Comparison of ENCODE assay signal across 8 cellular contexts in the genomic region with DNA sequence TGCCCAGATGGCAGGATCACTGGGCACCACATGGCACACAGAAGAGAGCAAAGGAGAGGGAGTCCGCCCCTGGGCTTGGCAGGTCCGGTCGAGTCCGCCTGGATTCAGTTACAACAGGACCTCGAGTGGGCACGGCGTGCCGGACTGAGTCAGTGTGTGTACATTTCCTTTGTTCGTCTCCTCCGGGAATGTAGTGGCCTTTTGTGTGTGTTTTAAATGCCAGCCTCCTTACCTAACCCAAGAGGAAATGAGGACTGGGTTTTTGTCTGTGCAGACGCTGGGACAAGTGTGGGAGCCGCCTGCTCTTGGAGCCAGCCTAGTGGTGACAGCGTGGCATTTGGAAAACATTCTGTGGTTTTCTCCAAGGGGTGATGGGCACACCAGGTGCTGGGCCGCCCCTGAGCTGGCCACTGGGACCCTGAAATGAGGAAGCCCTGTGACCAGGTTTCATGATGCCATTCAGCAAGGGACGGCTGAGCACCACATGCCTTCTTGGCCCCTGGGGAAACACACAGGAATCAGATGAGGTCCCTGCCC. TPM values are rescaled to one million over a fixed set of nuclear protein-coding genes. Genes with fewer than 3 reads are reported as not detected.
DNase-seq lines count a peak whose midpoint lies in the region; TF ChIP-seq lines count a peak whose summit lies in the region.

No MANE protein-coding gene starts in this region.

- H3K27ac ChIP-seq in SJSA1: peak overlapping the region; percentile 89
- H3K27ac ChIP-seq in spleen: peak overlapping the region; percentile 28 to 90 (median 80)
- H3K27ac ChIP-seq in mesendoderm (ENCODE audit: low read depth, low read length): no peak overlapping the region

- H4K8ac ChIP-seq in mesendoderm (ENCODE audit: low read depth, low read length): no peak overlapping the region

- H3K79me1 ChIP-seq in mesendoderm (ENCODE audit: low read length): peaks cover 29% of the 10 kb centered on the region

- no peak overlapping the region for H3K9ac ChIP-seq in mesendoderm (ENCODE audit: low read length)

- no peak overlapping the region for H2BK120ac ChIP-seq in mesendoderm (ENCODE audit: low read depth, low read length)

- H3K4me3 ChIP-seq in SJSA1 (no peak overlapping the region), fibroblast of villous mesenchyme (ENCODE audit: low read depth, low read length) (no peak overlapping the region), spleen (peak overlapping the region in 1 of 8 donors; percentile 30), mesendoderm (ENCODE audit: low read length) (no peak overlapping the region)

- H3K4me1 ChIP-seq in SJSA1 (replicated peaks) (peaks cover 48% of the 10 kb centered on the region), spleen (peaks cover 58 to 100% (median 99%) of the 10 kb centered on the region in 6 donors), mesendoderm (ENCODE audit: control insufficient read depth, low read depth, low read length) (peaks cover under 1% of the 10 kb centered on the region)

- H2AK5ac ChIP-seq in mesendoderm (ENCODE audit: low read length): no peak overlapping the region

- TF ChIP-seq POLR2A in spleen (IDR thresholded peaks at IDR 0.05): no peak

- H3K23ac ChIP-seq in mesendoderm (ENCODE audit: low read length): no peak overlapping the region

- H3K79me2 ChIP-seq in mesendoderm (ENCODE audit: control insufficient read depth, insufficient read depth, low read length): peaks cover 10% of the 10 kb centered on the region

- intact Hi-C loops in spleen (cut with DNase I; ENCODE audit: low total_unique reads): no loop called here

- no peak overlapping the region for H3K4ac ChIP-seq in mesendoderm (ENCODE audit: low read depth, low read length)

- H3K27me3 ChIP-seq in SJSA1 (replicated peaks) (no peaks in the 10 kb centered on the region), spleen (replicated peaks in 1 of 7) (no peaks in the 10 kb centered on the region), mesendoderm (ENCODE audit: insufficient read depth, low read length, poor library complexity) (no peaks in the 10 kb centered on the region)

- DNase-seq in NCI-H345 (lab: John Stamatoyannopoulos, UW) (peak; percentile 39), NCI-H345 treated with DMSO at 0.1 percent for 48 hours (lab: John Stamatoyannopoulos, UW; ENCODE audit: unreplicated experiment) (no peak), SJSA1 (ENCODE audit: low read depth in 1 of 2, low spot score in 2 of 2) (peak; percentile 82 to 87), fibroblast of villous mesenchyme (ENCODE audit: low read depth) (peak; percentile 51), spleen (peak; percentile 81), mesendoderm (no peak), GM13977 (ENCODE audit: low spot score) (no peak)
- no peak for DNase-seq in NK-92 treated with Interleukin-12 subunit alpha and Interleukin-12 subunit beta, amount 100 ng/mL, for 24 hours (lab: John Stamatoyannopoulos, UW)

- H3K36me3 ChIP-seq in SJSA1 (peaks cover 59% of the 10 kb centered on the region), spleen (peaks cover 0 to 29% (median 2%) of the 10 kb centered on the region in 6 donors), mesendoderm (ENCODE audit: control insufficient read depth, insufficient read depth, low read length) (no peaks in the 10 kb centered on the region)

- H2BK5ac ChIP-seq in mesendoderm (ENCODE audit: low read length): no peak overlapping the region

- in situ Hi-C loops in GM13977 (cut with MboI; ENCODE audit: low pct_unique_long_range_greater_than_20kb, low sequenced_read_pairs, unreplicated experiment): no loop called here

- no peak overlapping the region for H3K18ac ChIP-seq in mesendoderm (ENCODE audit: low read length)

- no peak overlapping the region for H3K4me2 ChIP-seq in mesendoderm (ENCODE audit: low read length)

- no peaks in the 10 kb centered on the region for H3K9me3 ChIP-seq in SJSA1 (replicated peaks)
- H3K9me3 ChIP-seq in spleen: no peaks in the 10 kb centered on the region

- H4K5ac ChIP-seq in mesendoderm (ENCODE audit: low read length): no peak overlapping the region

- H3K56ac ChIP-seq in mesendoderm (ENCODE audit: low read length): no peak overlapping the region

- no peak overlapping the region for H2BK15ac ChIP-seq in mesendoderm (replicated peaks; ENCODE audit: low read depth)

- TF ChIP-seq CTCF in fibroblast of villous mesenchyme (IDR thresholded peaks at IDR 0.05; ENCODE audit: insufficient read depth, low read depth, low read length): no peak
- peak in 1 of 11 experiments; percentile 3 for TF ChIP-seq CTCF in spleen (IDR thresholded peaks at IDR 0.05 in 8 of 11, conservative IDR thresholded peaks at IDR 0.05 in 3 of 11)
- no peak for TF ChIP-seq CTCF in GM13977 (IDR thresholded peaks at IDR 0.05; ENCODE audit: extremely low read depth, insufficient read depth, missing control alignments)

- 13 to 42% (median 26%) methylated on average over 15 of the region's 15 CpGs for WGBS in spleen, 5 donors
- WGBS in mesendoderm (ENCODE audit: extremely low coverage, insufficient coverage, low lambda C conversion rate): no CpG with 5 or more reads among the region's 15 CpGs

RNA-seq across cellular contexts. Expression of gene NEK6, which starts 9.6 kb away (rescaled TPM):
- 32.0 and 35.5 TPM in 2 replicates for total RNA-seq in SJSA1 (2014; rRNA removed; shearing (Covaris generic))
- total RNA-seq in fibroblast of villous mesenchyme (41.9 and 43.2 TPM in 2 replicates), spleen (10 to 100 TPM; 32.8 to 71.3 (median 55.0) TPM)
- polyA plus RNA-seq in spleen: 10 to 100 TPM; 11.2 to 19.7 (median 11.6) TPM
- 12.8 TPM for polyA plus RNA-seq in mesendoderm (2013, experiment 1 of 2)
- 13.7 TPM for polyA plus RNA-seq in mesendoderm (2013, experiment 2 of 2)

Comparison
In these comparisons a context has a peak if more than half of its experiments do, and no peak if none do; other contexts are left out.
1. DNase-seq: peak in NCI-H345 (single experiment), SJSA1 (2 of 2), fibroblast of villous mesenchyme (single experiment) and spleen (single experiment); none in NCI-H345 treated with DMSO at 0.1 percent for 48 hours (single experiment), mesendoderm (single experiment), NK-92 treated with Interleukin-12 subunit alpha and Interleukin-12 subunit beta, amount 100 ng/mL, for 24 hours (single experiment) and GM13977 (single experiment).